Comparison of ENCODE assay signal across 2 cellular contexts in the genomic region with DNA sequence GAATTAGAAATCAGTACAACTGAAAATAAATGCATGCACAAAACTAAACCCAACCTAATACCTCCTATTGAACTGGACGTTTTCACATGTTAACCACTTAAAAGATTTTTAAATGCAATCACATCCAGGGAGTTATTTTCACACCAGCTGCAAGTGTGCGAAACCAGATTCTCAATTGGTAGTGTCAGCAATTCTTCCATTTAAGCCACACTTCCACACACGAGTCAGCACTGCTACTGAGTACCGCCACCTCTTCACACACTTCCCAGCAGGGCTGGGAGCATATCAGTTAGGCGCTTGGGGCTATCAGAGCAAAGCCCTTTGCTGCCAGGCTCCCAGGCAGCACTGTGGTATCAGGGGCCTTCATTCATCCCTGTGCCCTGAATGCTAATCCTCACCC.
TF ChIP-seq lines count a peak whose summit lies in the region.

No MANE protein-coding gene starts in this region.

TF ChIP-seq in K562, 482 proteins besides CTCF, POLR2A, EP300 and RAD21:
- TF ChIP-seq BCL6 (CRISPR knock-in tag; IDR thresholded peaks at IDR 0.05) (no peak), C11orf30 (IDR thresholded peaks at IDR 0.05; ENCODE audit: low read depth) (0 out of 2 replicates have a peak, but pooled peaks have one; percentile 27), ZNF316 (IDR thresholded peaks at IDR 0.05) (peak; percentile 34)

TF ChIP-seq in HepG2, 621 proteins besides CTCF, POLR2A, EP300 and RAD21:
- peak; percentile 75 to 88 for TF ChIP-seq MAFK (conservative IDR thresholded peaks at IDR 0.05 in 1 of 2, IDR thresholded peaks at IDR 0.05 in 1 of 2; ENCODE audit: low read length in 2 of 2)
- peak; percentile 79 for TF ChIP-seq MAFF (IDR thresholded peaks at IDR 0.05; ENCODE audit: low read depth, low read length)
- no peak for TF ChIP-seq TEF (CRISPR knock-in tag; IDR thresholded peaks at IDR 0.05)
